ENCODE assay signal across 8 cellular contexts in the genomic region with DNA sequence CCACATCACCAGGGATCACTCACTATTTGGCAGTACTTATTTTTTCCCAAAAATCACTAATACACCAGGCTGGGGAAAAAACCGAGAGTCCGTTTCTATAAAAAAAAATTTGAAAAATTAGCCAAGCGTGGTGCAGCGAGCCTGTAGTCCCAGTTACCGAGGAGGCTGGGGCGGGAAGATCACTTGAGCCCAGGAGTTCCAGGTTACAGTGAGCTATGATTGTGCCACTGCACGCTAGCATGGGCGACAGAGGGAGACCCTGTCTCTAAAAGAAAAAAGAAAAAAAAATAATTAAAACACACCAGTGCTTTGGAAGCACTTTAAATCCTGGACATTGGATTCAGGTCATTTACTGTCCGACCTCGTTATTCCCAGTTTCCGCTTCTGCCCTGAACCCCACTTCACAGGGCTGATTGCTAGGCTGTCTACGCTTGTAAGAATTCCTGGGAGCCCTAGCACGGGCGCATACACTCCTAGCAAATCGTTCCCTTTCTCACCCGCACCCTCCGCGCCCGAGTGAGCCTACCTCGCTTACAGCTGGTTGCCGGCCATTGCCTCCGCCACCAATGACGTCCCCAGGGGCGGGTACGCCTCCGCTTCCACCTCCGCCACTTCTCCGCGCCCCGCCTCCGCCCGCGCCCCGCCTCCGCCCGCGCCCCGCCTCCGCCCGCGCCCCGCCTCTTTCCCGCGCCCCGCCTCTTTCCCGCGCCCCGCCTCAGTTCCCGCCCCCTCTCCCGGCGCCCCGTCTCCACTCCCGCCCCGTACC. TPM values are rescaled to one million over a fixed set of nuclear protein-coding genes. Genes with fewer than 3 reads are reported as not detected.
DNase-seq lines count a peak whose midpoint lies in the region; ATAC-seq and TF ChIP-seq lines count a peak whose summit lies in the region.

Gene TPMT, minus strand, starts transcription at position 571 of the 766 bp plus-strand sequence. CDS start 5,950 bp downstream, outside the sequence.

- no peaks in the 10 kb centered on the region for H3K27me3 Mint-ChIP-seq in activated T-cell treated with anti-CD3 and anti-CD28 coated beads, Interleukin-2, amount 50 U/mL, for 24 hours

- H3K9me3 Mint-ChIP-seq in activated T-cell treated with anti-CD3 and anti-CD28 coated beads, Interleukin-2, amount 50 U/mL, for 24 hours: no peaks in the 10 kb centered on the region

- H3K27me3 ChIP-seq in prostate gland (replicated peaks; ENCODE audit: insufficient read depth): no peaks in the 10 kb centered on the region

- H3K27ac Mint-ChIP-seq in activated T-cell treated with anti-CD3 and anti-CD28 coated beads, Interleukin-2, amount 50 U/mL, for 24 hours: peak within 1 kb of the TSS; percentile 93

- no peaks in the 10 kb centered on the region for H3K4me1 ChIP-seq in prostate gland (replicated peaks)

- peak within 1 kb of the TSS; percentile 86 to 90 for H3K4me3 ChIP-seq in prostate gland

- peak; percentile 87 for TF ChIP-seq POLR2A in prostate gland (IDR thresholded peaks at IDR 0.05)

- peaks cover 11% of the 10 kb centered on the region for H3K36me3 Mint-ChIP-seq in activated T-cell treated with anti-CD3 and anti-CD28 coated beads, Interleukin-2, amount 50 U/mL, for 24 hours (ENCODE audit: low read depth)

- peaks cover 32% of the 10 kb centered on the region for H3K4me1 Mint-ChIP-seq in activated T-cell treated with anti-CD3 and anti-CD28 coated beads, Interleukin-2, amount 50 U/mL, for 24 hours (ENCODE audit: low read depth)

- intact Hi-C loops in Right ventricle myocardium inferior (cut with DNase I) (loop anchor here (5.0 kb wide), 2 partner anchors 108 to 148 kb away; partner anchors contain the start of gene DEK), prostate gland (cut with DNase I) (loop anchor here (5.0 kb wide), 1 partner anchor 108 kb away; the partner anchor contains the start of gene DEK)

- ATAC-seq in HG02938 (IDR thresholded peaks at IDR 0.05; ENCODE audit: unreplicated experiment): peak; percentile 44
- ATAC-seq in Right ventricle myocardium inferior: peak; percentile 12

- DNase-seq in stimulated activated CD4-positive, alpha-beta T cell treated with anti-CD3 and anti-CD28 coated beads, Interleukin-12 subunit alpha, Interleukin-12 subunit beta, amount 100 ng/mL, for 4 hours: peak; percentile 4
- DNase-seq in stimulated activated CD4-positive, alpha-beta T cell treated with anti-CD3 and anti-CD28 coated beads, Interleukin-2, amount 100 ng/mL, for 48 hours: no peak
- DNase-seq in NCI-H146 treated with DMSO at 0.1 percent for 48 hours (lab: John Stamatoyannopoulos, UW; ENCODE audit: unreplicated experiment) (peak; percentile 93), Right ventricle myocardium inferior (ENCODE audit: missing footprints) (no peak), prostate gland (ENCODE audit: low spot score) (peak; percentile 98), UCSD-AML1 (lab: John Stamatoyannopoulos, UW; ENCODE audit: unreplicated experiment) (no peak)
- DNase-seq in activated T-cell treated with anti-CD3 and anti-CD28 coated beads, Interleukin-2, amount 50 U/mL, for 24 hours: no peak

- H3K4me3 Mint-ChIP-seq in activated T-cell treated with anti-CD3 and anti-CD28 coated beads, Interleukin-2, amount 50 U/mL, for 24 hours: peak within 1 kb of the TSS; percentile 95

- no peaks in the 10 kb centered on the region for H3K9me3 ChIP-seq in prostate gland

- TF ChIP-seq CTCF in prostate gland (IDR thresholded peaks at IDR 0.05): no peak

- under 1% methylated on average over 51 of the region's 54 CpGs for WGBS in prostate gland

- peaks cover 0 to under 1% of the 10 kb centered on the region in 2 donors for H3K36me3 ChIP-seq in prostate gland

- peak within 1 kb of the TSS; percentile 82 to 84 for H3K27ac ChIP-seq in prostate gland

RNA-seq across cellular contexts. Expression of gene TPMT, which starts in this region (rescaled TPM):
- total RNA-seq in Right ventricle myocardium inferior (12.0 TPM), prostate gland (10 to 100 TPM; 19.4 to 21.4 TPM)

Comparison
In these comparisons a context has a peak if more than half of its experiments do, and no peak if none do; other contexts are left out.
1. DNase-seq: peak in stimulated activated CD4-positive, alpha-beta T cell treated with anti-CD3 and anti-CD28 coated beads, Interleukin-12 subunit alpha, Interleukin-12 subunit beta, amount 100 ng/mL, for 4 hours (single experiment), NCI-H146 treated with DMSO at 0.1 percent for 48 hours (single experiment) and prostate gland (single experiment); none in stimulated activated CD4-positive, alpha-beta T cell treated with anti-CD3 and anti-CD28 coated beads, Interleukin-2, amount 100 ng/mL, for 48 hours (0 of 2), activated T-cell treated with anti-CD3 and anti-CD28 coated beads, Interleukin-2, amount 50 U/mL, for 24 hours (single experiment), Right ventricle myocardium inferior (single experiment) and UCSD-AML1 (single experiment).